Comparison of ENCODE assay signal across 1 cellular context in genomic region chr10:35890061-35890969, GRCh38.
TF ChIP-seq lines count a peak whose summit lies in the region.

No MANE protein-coding gene starts in this region.

TF ChIP-seq in A549, 52 proteins besides CTCF, POLR2A, EP300 and RAD21 (continued from another document):
- no peak for TF ChIP-seq KDM5A (IDR thresholded peaks at IDR 0.05)
- TF ChIP-seq CBX2 (IDR thresholded peaks at IDR 0.05; ENCODE audit: borderline replicate concordance, low read depth), result no peak
- TF ChIP-seq SREBF2 (IDR thresholded peaks at IDR 0.05), result no peak
- TF ChIP-seq NFE2L2 (conservative IDR thresholded peaks at IDR 0.05; ENCODE audit: low read length), result no peak
- TF ChIP-seq, protein P1, sequence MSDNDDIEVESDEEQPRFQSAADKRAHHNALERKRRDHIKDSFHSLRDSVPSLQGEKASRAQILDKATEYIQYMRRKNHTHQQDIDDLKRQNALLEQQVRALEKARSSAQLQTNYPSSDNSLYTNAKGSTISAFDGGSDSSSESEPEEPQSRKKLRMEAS (IDR thresholded peaks at IDR 0.05), result no peak
- no peak for TF ChIP-seq PBX3 (IDR thresholded peaks at IDR 0.05)
- no peak for TF ChIP-seq ATOH8 (CRISPR knock-in tag; IDR thresholded peaks at IDR 0.05; ENCODE audit: low read depth)
- TF ChIP-seq MYC (IDR thresholded peaks at IDR 0.05; ENCODE audit: borderline replicate concordance, low read length), result no peak
- TF ChIP-seq, protein P2, sequence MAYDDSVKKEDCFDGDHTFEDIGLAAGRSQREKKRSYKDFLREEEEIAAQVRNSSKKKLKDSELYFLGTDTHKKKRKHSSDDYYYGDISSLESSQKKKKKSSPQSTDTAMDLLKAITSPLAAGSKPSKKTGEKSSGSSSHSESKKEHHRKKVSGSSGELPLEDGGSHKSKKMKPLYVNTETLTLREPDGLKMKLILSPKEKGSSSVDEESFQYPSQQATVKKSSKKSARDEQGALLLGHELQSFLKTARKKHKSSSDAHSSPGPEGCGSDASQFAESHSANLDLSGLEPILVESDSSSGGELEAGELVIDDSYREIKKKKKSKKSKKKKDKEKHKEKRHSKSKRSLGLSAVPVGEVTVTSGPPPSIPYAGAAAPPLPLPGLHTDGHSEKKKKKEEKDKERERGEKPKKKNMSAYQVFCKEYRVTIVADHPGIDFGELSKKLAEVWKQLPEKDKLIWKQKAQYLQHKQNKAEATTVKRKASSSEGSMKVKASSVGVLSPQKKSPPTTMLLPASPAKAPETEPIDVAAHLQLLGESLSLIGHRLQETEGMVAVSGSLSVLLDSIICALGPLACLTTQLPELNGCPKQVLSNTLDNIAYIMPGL (CRISPR knock-in tag; IDR thresholded peaks at IDR 0.05; ENCODE audit: borderline replicate concordance), result no peak
